ENCODE assay signal across 22 cellular contexts in genomic region chr7:155248366-155248756, GRCh38.
"Had no signal": no experiment of that assay in that cellular context is flagged by ENCODE, and none has a peak within 500 bp of the region (broad histone marks: within the 10 kb centered on the region; RNA-seq: fewer than 3 reads in every experiment).

No MANE protein-coding gene starts in this region.

- FAIRE-seq: HepG2, RCC 7860 had no signal

- H3K4me1 ChIP-seq: SJSA1 had no signal

- H3K36me3 ChIP-seq: SJSA1 had no signal

- H3K36me3 Mint-ChIP-seq: IgD-negative memory B cell had no signal

- DNase-seq: KBM-7, MV-4-11, NCI-H1048, NCI-H1105, NCI-H1417 treated with DMSO at 0.1 percent for 48 hours, NCI-H146, NCI-H1694 treated with DMSO at 0.1 percent for 48 hours, NCI-H1930, NCI-H2081, NCI-H2107, NCI-H2227 treated with DMSO at 0.1 percent for 48 hours, NCI-H524 treated with DMSO at 0.1 percent for 48 hours, NCI-H69, NCI-H774, Right ventricle myocardium superior, RPMI8226, SIG-M5 had no signal

- H3K27me3 ChIP-seq: SJSA1 had no signal

- H3K27ac ChIP-seq: SJSA1, SK-N-MC had no signal

- H3K4me3 Mint-ChIP-seq: IgD-negative memory B cell had no signal

- H3K4me3 ChIP-seq: SJSA1, SK-N-MC had no signal

- ATAC-seq: HepG2 had no signal

- H3K9me3 ChIP-seq: SJSA1 had no signal

- H3K27ac Mint-ChIP-seq: IgD-negative memory B cell had no signal
